14 cellular contexts compared by ENCODE assay signal in the genomic region with DNA sequence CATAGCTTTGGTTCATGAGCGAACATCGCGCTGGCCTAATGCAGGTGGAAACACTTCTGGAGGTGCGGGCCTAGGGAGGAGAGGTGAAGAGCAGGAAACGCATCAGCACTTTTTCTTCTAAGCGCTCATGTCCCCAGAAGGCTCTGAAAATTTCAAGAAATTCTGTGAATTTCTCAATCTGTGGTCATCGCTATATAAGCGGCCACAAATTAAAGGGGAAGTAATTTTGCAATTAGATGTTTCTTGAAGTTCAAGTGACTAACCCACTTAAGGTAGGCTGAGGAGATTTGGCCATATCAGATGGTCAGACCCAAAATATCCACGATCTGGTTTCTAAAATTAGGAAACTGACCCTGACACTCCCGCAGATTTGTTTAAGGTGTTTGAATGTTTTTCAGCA. TPM values are rescaled to one million over a fixed set of nuclear protein-coding genes. Genes with fewer than 3 reads are reported as not detected.
DNase-seq lines count a peak whose midpoint lies in the region; ATAC-seq and TF ChIP-seq lines count a peak whose summit lies in the region.
"Had no signal": no experiment of that assay in that cellular context is flagged by ENCODE, and none has a peak within 500 bp of the region (broad histone marks: within the 10 kb centered on the region; RNA-seq: fewer than 3 reads in every experiment).

No MANE protein-coding gene starts in this region.

- H3K27ac ChIP-seq in left ventricle myocardium inferior (replicated peaks) = no peak overlapping the region
- H3K27ac ChIP-seq in upper lobe of left lung = peak overlapping the region; percentile 61 to 81 (median 80)
- H3K27ac ChIP-seq: gastroesophageal sphincter had no signal

- no peaks in the 10 kb centered on the region for H3K9me3 ChIP-seq in left ventricle myocardium inferior (replicated peaks)
- no peaks in the 10 kb centered on the region for H3K9me3 ChIP-seq in upper lobe of left lung
- H3K9me3 ChIP-seq: gastroesophageal sphincter, MG63, SJSA1 had no signal

- TF ChIP-seq EP300 in upper lobe of left lung (IDR thresholded peaks at IDR 0.05) = no peak

- peak; percentile 62 for ATAC-seq in Right ventricle myocardium superior (ENCODE audit: poor library complexity)
- ATAC-seq in upper lobe of left lung (ENCODE audit: low FRiP score in 2 of 2) = peak; percentile 54 to 63
- ATAC-seq: gastroesophageal sphincter had no signal

- 75 to 78% methylated on average over 10 of the region's 10 CpGs for WGBS in upper lobe of left lung, 2 donors

- H3K36me3 ChIP-seq in left ventricle myocardium inferior (no peaks in the 10 kb centered on the region), upper lobe of left lung (no peaks in the 10 kb centered on the region)
- H3K36me3 ChIP-seq: gastroesophageal sphincter, MG63, SJSA1 had no signal

- TF ChIP-seq CTCF in left ventricle myocardium inferior (IDR thresholded peaks at IDR 0.05; ENCODE audit: borderline replicate concordance) (no peak), upper lobe of left lung (IDR thresholded peaks at IDR 0.05) (no peak)

- no peaks in the 10 kb centered on the region for H3K4me1 ChIP-seq in left ventricle myocardium inferior
- peaks cover 0 to 4% (median 0%) of the 10 kb centered on the region in 4 donors for H3K4me1 ChIP-seq in upper lobe of left lung
- H3K4me1 ChIP-seq: gastroesophageal sphincter had no signal

- H3K27me3 ChIP-seq in left ventricle myocardium inferior (ENCODE audit: low read depth) (peaks cover 4% of the 10 kb centered on the region), upper lobe of left lung (no peaks in the 10 kb centered on the region)
- H3K27me3 ChIP-seq: gastroesophageal sphincter, MG63, SJSA1 had no signal

- TF ChIP-seq POLR2A in upper lobe of left lung (IDR thresholded peaks at IDR 0.05) = no peak

- no peak overlapping the region for H3K4me3 ChIP-seq in left ventricle myocardium inferior
- no peak overlapping the region for H3K4me3 ChIP-seq in upper lobe of left lung
- H3K4me3 ChIP-seq: gastroesophageal sphincter, MG63, SJSA1 had no signal

- intact Hi-C loops in Right ventricle myocardium superior (cut with DNase I) (no loop called here), left ventricle myocardium inferior (cut with micrococcal nuclease) (no loop called here)

- DNase-seq in Right ventricle myocardium superior = no peak
- DNase-seq in left ventricle myocardium inferior = no peak
- DNase-seq in SIG-M5 treated with dmso at 0.1 percent for 504 hours (lab: John Stamatoyannopoulos, UW; ENCODE audit: unreplicated experiment) = peak; percentile 92
- DNase-seq in iris pigment epithelial cell (ENCODE audit: low read depth) = peak; percentile 34
- no peak for DNase-seq in upper lobe of left lung
- DNase-seq in HCEC 1CT = no peak
- no peak for DNase-seq in activated CD4-positive, CD25-positive, alpha-beta regulatory T cell treated with anti-CD3 and anti-CD28 coated beads, Interleukin-2, amount 50 U/mL, for 72 hours
- no peak for DNase-seq in DMS 273 treated with DMSO at 0.1 percent for 48 hours (lab: John Stamatoyannopoulos, UW)
- DNase-seq: effector CD4-positive, alpha-beta T cell; left cardiac atrium; occipital lobe had no signal

RNA-seq across cellular contexts. Expression of a gene that starts 16.7 kb away (rescaled TPM):
- total RNA-seq in Right ventricle myocardium superior = 7.6 TPM
- total RNA-seq in left ventricle myocardium inferior = 10.2 TPM
- total RNA-seq in upper lobe of left lung = 10 to 100 TPM; 29.3 to 93.7 (median 72.5) TPM

Comparison
In these comparisons a context has a peak if more than half of its experiments do, and no peak if none do; other contexts are left out.
1. DNase-seq: peak in SIG-M5 treated with dmso at 0.1 percent for 504 hours (single experiment) and iris pigment epithelial cell (single experiment); none in Right ventricle myocardium superior (single experiment), left ventricle myocardium inferior (single experiment), upper lobe of left lung (0 of 2), HCEC 1CT (single experiment), activated CD4-positive, CD25-positive, alpha-beta regulatory T cell treated with anti-CD3 and anti-CD28 coated beads, Interleukin-2, amount 50 U/mL, for 72 hours (single experiment) and DMS 273 treated with DMSO at 0.1 percent for 48 hours (single experiment).